ENCODE assay signal across 12 cellular contexts in genomic region chr9:95007470-95007869, GRCh38.
DNase-seq lines count a peak whose midpoint lies in the region; ATAC-seq, FAIRE-seq and TF ChIP-seq lines count a peak whose summit lies in the region.
"Had no signal": no experiment of that assay in that cellular context is flagged by ENCODE, and none has a peak within 500 bp of the region (broad histone marks: within the 10 kb centered on the region; RNA-seq: fewer than 3 reads in every experiment).

No MANE protein-coding gene starts in this region.

- H3K4me1 ChIP-seq in endothelial cell of umbilical vein (ENCODE audit: control insufficient read depth, extremely low read depth, insufficient read depth, low read length) (peaks cover 38% of the 10 kb centered on the region), muscle layer of duodenum (ENCODE audit: control insufficient read depth in 1 of 2, insufficient read depth in 2 of 2, low read length in 2 of 2) (peaks cover 0 to 17% of the 10 kb centered on the region in 2 donors), aorta (ENCODE audit: control insufficient read depth in 1 of 2, insufficient read depth in 2 of 2, low read length in 2 of 2) (peaks cover 0 to 6% of the 10 kb centered on the region in 2 donors)

- 1 to 3% methylated on average over 1 of the region's 1 CpG for WGBS in aorta, 2 donors

- H2AFZ ChIP-seq in endothelial cell of umbilical vein (ENCODE audit: low read depth, low read length) = no peak overlapping the region

- H3K4me2 ChIP-seq in endothelial cell of umbilical vein (ENCODE audit: insufficient read depth, low read length) = peak overlapping the region; percentile 73

- POLR2A ChIA-PET in endothelial cell of umbilical vein (lab: Charles Lee) = no interaction called here

- TF ChIP-seq POLR2A in endothelial cell of umbilical vein (IDR thresholded peaks at IDR 0.05; ENCODE audit: low read depth, low read length) = no peak

- peak overlapping the region; percentile 98 for H3K9ac ChIP-seq in endothelial cell of umbilical vein (replicated peaks; ENCODE audit: extremely low read depth, insufficient read depth, low read length)

- H3K27ac ChIP-seq in endothelial cell of umbilical vein (ENCODE audit: insufficient read depth, low read depth, low read length) = peak overlapping the region; percentile 35
- H3K27ac ChIP-seq in muscle layer of duodenum (ENCODE audit: low read length) = peak overlapping the region; percentile 93
- peak overlapping the region; percentile 79 to 84 for H3K27ac ChIP-seq in aorta (ENCODE audit: low read depth in 1 of 2, low read length in 2 of 2)

- ATAC-seq in stimulated activated naive CD8-positive, alpha-beta T cell treated with anti-CD3 and anti-CD28 coated beads, Interleukin-15, Interleukin-2, amounts not matched to agents 100 U/mL and 50 U/mL, for 24 hours = peak; percentile 60
- no peak for ATAC-seq in stimulated activated naive CD8-positive, alpha-beta T cell treated with anti-CD3 and anti-CD28 coated beads, Interleukin-15, amount 100 ng/mL, for 72 hours
- ATAC-seq in aorta (ENCODE audit: low FRiP score) (no peak), GM18511 (IDR thresholded peaks at IDR 0.05; ENCODE audit: unreplicated experiment) (no peak)
- ATAC-seq: HCT116 had no signal

- peaks cover 14% of the 10 kb centered on the region for H3K79me2 ChIP-seq in endothelial cell of umbilical vein (ENCODE audit: control insufficient read depth, insufficient read depth, low read length)

- dilution Hi-C loops in endothelial cell of umbilical vein (cut with MboI; ENCODE audit: extremely low pct_ligation_motif_present, low sequenced_read_pairs) = no loop called here

- CTCF ChIA-PET in endothelial cell of umbilical vein (lab: Charles Lee) = interaction anchor here (0.6 to 2.8 kb wide), 14 partner anchors 10 to 338 kb away, joined by 3 to 12 read pairs (median 4); no protein-coding TSS in a partner anchor

- intact Hi-C loops in endothelial cell of umbilical vein (cut with micrococcal nuclease) = loop anchor here (1.0 to 5.0 kb wide), 6 partner anchors 17 to 325 kb away; no protein-coding TSS in a partner anchor
- intact Hi-C loops in aorta (cut with DNase I) = loop anchor here (5.0 kb wide), 6 partner anchors 40 to 325 kb away; no protein-coding TSS in a partner anchor

- no peaks in the 10 kb centered on the region for H3K27me3 ChIP-seq in endothelial cell of umbilical vein (ENCODE audit: control insufficient read depth in 2 of 2, insufficient read depth in 2 of 2, low read length in 2 of 2)
- no peaks in the 10 kb centered on the region for H3K27me3 ChIP-seq in muscle layer of duodenum (ENCODE audit: low read depth, low read length)
- H3K27me3 ChIP-seq in aorta (ENCODE audit: control insufficient read depth in 1 of 2, insufficient read depth in 2 of 2, low read length in 1 of 2) = no peaks in the 10 kb centered on the region

- H3K9me3 ChIP-seq in endothelial cell of umbilical vein (replicated peaks; ENCODE audit: control insufficient read depth, insufficient read depth, low read length) = no peaks in the 10 kb centered on the region
- no peaks in the 10 kb centered on the region for H3K9me3 ChIP-seq in muscle layer of duodenum (ENCODE audit: control insufficient read depth in 1 of 2, low read length in 2 of 2)
- H3K9me3 ChIP-seq in aorta (ENCODE audit: control insufficient read depth, low read length) = no peaks in the 10 kb centered on the region

- no peaks in the 10 kb centered on the region for H4K20me1 ChIP-seq in endothelial cell of umbilical vein (replicated peaks; ENCODE audit: control insufficient read depth, extremely low read depth, insufficient read depth, low read length)

- peaks cover 34% of the 10 kb centered on the region for H3K27me3 Mint-ChIP-seq in stimulated activated naive CD8-positive, alpha-beta T cell treated with anti-CD3 and anti-CD28 coated beads, Interleukin-15, amount 100 ng/mL, for 72 hours

- no peak overlapping the region for H3K4me3 Mint-ChIP-seq in stimulated activated naive CD8-positive, alpha-beta T cell treated with anti-CD3 and anti-CD28 coated beads, Interleukin-15, amount 100 ng/mL, for 72 hours

- DNase-seq in stimulated activated naive CD8-positive, alpha-beta T cell treated with anti-CD3 and anti-CD28 coated beads, Interleukin-15, Interleukin-2, amounts not matched to agents 100 U/mL and 50 U/mL, for 24 hours = no peak
- no peak for DNase-seq in stimulated activated naive CD8-positive, alpha-beta T cell treated with anti-CD3 and anti-CD28 coated beads, Interleukin-15, amount 100 ng/mL, for 72 hours
- DNase-seq in endothelial cell of umbilical vein (ENCODE audit: low read depth, low spot score) (peak; percentile 72), aorta (no peak), GM19240 (ENCODE audit: insufficient read length, low spot score) (no peak), NCI-H1092 (lab: John Stamatoyannopoulos, UW) (no peak)
- DNase-seq: activated T-cell treated with anti-CD3 and anti-CD28 coated beads, Interleukin-2, amount 50 U/mL, for 72 hours; naive B cell; NCI-H1694 treated with DMSO at 0.1 percent for 48 hours had no signal

- peaks cover 36% of the 10 kb centered on the region for H3K4me1 Mint-ChIP-seq in stimulated activated naive CD8-positive, alpha-beta T cell treated with anti-CD3 and anti-CD28 coated beads, Interleukin-15, amount 100 ng/mL, for 72 hours

- no TSS peak for BruUV-seq in endothelial cell of umbilical vein (replicated peaks; lab: Mats Ljungman, UMichigan)

- H3K4me3 ChIP-seq in endothelial cell of umbilical vein (replicated peaks in 1 of 3; ENCODE audit: insufficient read depth in 1 of 3, low read depth in 1 of 3, low read length in 3 of 3) (peak overlapping the region in 1 of 3 experiments; percentile 27), muscle layer of duodenum (ENCODE audit: low read depth in 1 of 2, low read length in 2 of 2) (peak overlapping the region; percentile 72), aorta (ENCODE audit: low read length in 2 of 2) (peak overlapping the region; percentile 73 to 92)

- H3K36me3 ChIP-seq in endothelial cell of umbilical vein (ENCODE audit: control insufficient read depth in 2 of 2, extremely low read depth in 1 of 2, insufficient read depth in 2 of 2, low read length in 2 of 2) (peaks cover 6 to 9% of the 10 kb centered on the region in 2 experiments), muscle layer of duodenum (ENCODE audit: control insufficient read depth in 1 of 2, insufficient read depth in 2 of 2, low read length in 2 of 2) (peaks cover 3 to 14% of the 10 kb centered on the region in 2 donors), aorta (ENCODE audit: control insufficient read depth in 1 of 2, insufficient read depth in 2 of 2, low read length in 1 of 2) (peaks cover 0 to 9% of the 10 kb centered on the region in 2 donors)

- TF ChIP-seq CTCF in endothelial cell of umbilical vein (IDR thresholded peaks at IDR 0.05; ENCODE audit: extremely low read depth in 1 of 2, insufficient read depth in 1 of 2, low read depth in 1 of 2, low read length in 2 of 2) = no peak

- H3K27ac Mint-ChIP-seq in stimulated activated naive CD8-positive, alpha-beta T cell treated with anti-CD3 and anti-CD28 coated beads, Interleukin-15, amount 100 ng/mL, for 72 hours = no peak overlapping the region
- H3K27ac Mint-ChIP-seq: activated T-cell treated with anti-CD3 and anti-CD28 coated beads, Interleukin-2, amount 50 U/mL, for 72 hours; naive B cell had no signal

- H3K9me3 Mint-ChIP-seq in stimulated activated naive CD8-positive, alpha-beta T cell treated with anti-CD3 and anti-CD28 coated beads, Interleukin-15, amount 100 ng/mL, for 72 hours = no peaks in the 10 kb centered on the region
- H3K9me3 Mint-ChIP-seq: activated T-cell treated with anti-CD3 and anti-CD28 coated beads, Interleukin-2, amount 50 U/mL, for 72 hours; naive B cell had no signal

- FAIRE-seq in endothelial cell of umbilical vein (lab: Jason Lieb, UNC) = no peak

- no peaks in the 10 kb centered on the region for H3K9me1 ChIP-seq in endothelial cell of umbilical vein (replicated peaks; ENCODE audit: control insufficient read depth, extremely low read depth, insufficient read depth, low read length)

TF ChIP-seq in endothelial cell of umbilical vein, 7 proteins besides CTCF, POLR2A, EP300 and RAD21:
- TF ChIP-seq JUN (IDR thresholded peaks at IDR 0.05; ENCODE audit: borderline replicate concordance, insufficient read depth, insufficient read length, low read depth) (no peak), GATA2 (IDR thresholded peaks at IDR 0.05; ENCODE audit: insufficient read depth, insufficient read length, low read depth, low read length) (no peak), EZH2 (IDR thresholded peaks at IDR 0.05; ENCODE audit: borderline replicate concordance, low read depth, low read length, severe bottlenecking) (no peak), FOS (IDR thresholded peaks at IDR 0.05; ENCODE audit: borderline replicate concordance, insufficient read depth, low read length) (no peak), POLR2AphosphoS5 (IDR thresholded peaks at IDR 0.05; ENCODE audit: insufficient read depth, low read depth, low read length) (no peak), MYC (IDR thresholded peaks at IDR 0.05; ENCODE audit: low read depth, low read length) (no peak), MAX (IDR thresholded peaks at IDR 0.05; ENCODE audit: insufficient read depth, insufficient read length) (no peak)

Comparison
In these comparisons a context has a peak if more than half of its experiments do, and no peak if none do; other contexts are left out.
1. H3K27ac ChIP-seq: peak in every context shown above with its lines; median percentile 93 in muscle layer of duodenum; 82 in aorta; 35 in endothelial cell of umbilical vein.